17 cellular contexts compared by ENCODE assay signal in the genomic region with DNA sequence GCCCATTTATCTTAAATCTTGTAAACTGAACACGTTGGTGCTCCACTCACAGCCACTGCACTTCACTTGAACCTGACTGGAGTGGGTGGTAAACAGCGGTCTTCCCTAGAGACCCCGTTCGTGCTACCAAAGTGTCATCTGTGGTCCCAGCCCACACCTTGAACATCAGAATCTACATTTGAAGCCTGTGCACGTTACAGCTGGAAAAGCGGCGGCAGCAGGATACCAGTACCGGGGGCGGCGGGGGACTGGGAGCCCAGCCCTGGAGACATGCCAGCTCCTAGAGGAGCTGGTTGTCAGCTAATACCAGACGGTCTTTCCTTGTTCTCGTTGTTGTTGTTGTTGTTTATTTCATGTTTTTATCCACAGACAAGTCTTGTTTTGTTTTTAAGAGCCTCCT.
A peak's percentile ranks its signal among the peaks of the same experiment; 100 is the strongest.
DNase-seq lines count a peak whose midpoint lies in the region; ATAC-seq and TF ChIP-seq lines count a peak whose summit lies in the region.
"Had no signal": no experiment of that assay in that cellular context is flagged by ENCODE, and none has a peak within 500 bp of the region (broad histone marks: within the 10 kb centered on the region; RNA-seq: fewer than 3 reads in every experiment).

No MANE protein-coding gene starts in this region.

- TF ChIP-seq CTCF in DND-41 (IDR thresholded peaks at IDR 0.05; ENCODE audit: borderline replicate concordance, extremely low read depth, low read length, poor library complexity, severe bottlenecking), result no peak
- no peak for TF ChIP-seq CTCF in vagina (IDR thresholded peaks at IDR 0.05)
- TF ChIP-seq CTCF in mucosa of descending colon (IDR thresholded peaks at IDR 0.05), result no peak

- H3K18ac ChIP-seq in trophoblast cell (ENCODE audit: low read length), result peak overlapping the region; percentile 61

- intact Hi-C loops in Right ventricle myocardium superior (cut with DNase I), result no loop called here
- intact Hi-C loops in vagina (cut with DNase I), result no loop called here
- intact Hi-C loops in mucosa of descending colon (cut with DNase I, micrococcal nuclease), result no loop called here

- H3K27ac ChIP-seq in DND-41 (ENCODE audit: low read length) (peak overlapping the region; percentile 80), trophoblast cell (ENCODE audit: low read depth, low read length) (no peak overlapping the region), vagina (no peak overlapping the region)
- H3K27ac ChIP-seq: left lung, WERI-Rb-1 had no signal

- H2AFZ ChIP-seq in DND-41 (ENCODE audit: low read depth, low read length) (no peak overlapping the region), trophoblast cell (ENCODE audit: insufficient read depth, low read length, poor library complexity) (no peak overlapping the region)
- H2AFZ ChIP-seq: GM23338 had no signal

- H3K4me3 ChIP-seq in DND-41 (ENCODE audit: low read depth in 1 of 2, low read length in 2 of 2) (no peak overlapping the region), trophoblast cell (ENCODE audit: low read depth, low read length) (no peak overlapping the region), vagina (no peak overlapping the region), mucosa of descending colon (no peak overlapping the region)
- H3K4me3 ChIP-seq: GM23338, left lung, upper lobe of left lung had no signal

- H3K36me3 ChIP-seq in DND-41 (ENCODE audit: insufficient read depth, low read length) (no peaks in the 10 kb centered on the region), trophoblast cell (ENCODE audit: control insufficient read depth in 1 of 2, insufficient read depth in 2 of 2, low read length in 2 of 2) (peaks cover 0 to 3% of the 10 kb centered on the region in 2 experiments), vagina (no peaks in the 10 kb centered on the region), mucosa of descending colon (ENCODE audit: low read depth) (no peaks in the 10 kb centered on the region)
- H3K36me3 ChIP-seq: left lung, upper lobe of left lung, WERI-Rb-1 had no signal

- H4K20me1 ChIP-seq in DND-41 (ENCODE audit: insufficient read depth, low read length), result no peaks in the 10 kb centered on the region

- H2BK120ac ChIP-seq in trophoblast cell (ENCODE audit: insufficient read depth, low read length, poor library complexity), result no peak overlapping the region

- H3K27me3 ChIP-seq in DND-41 (ENCODE audit: insufficient read depth, low read length, poor library complexity) (no peaks in the 10 kb centered on the region), trophoblast cell (ENCODE audit: insufficient read depth, low read length) (no peaks in the 10 kb centered on the region), vagina (no peaks in the 10 kb centered on the region)
- H3K27me3 ChIP-seq: left lung, upper lobe of left lung had no signal

- no peak overlapping the region for H3K4ac ChIP-seq in trophoblast cell (ENCODE audit: low read depth, low read length)

- no peak overlapping the region for H2AK5ac ChIP-seq in trophoblast cell (ENCODE audit: low read length)

- no peak overlapping the region for H2BK5ac ChIP-seq in trophoblast cell (ENCODE audit: low read depth, low read length, poor library complexity)

- no peak overlapping the region for H3K14ac ChIP-seq in trophoblast cell (ENCODE audit: low read length)

- H4K12ac ChIP-seq in trophoblast cell (ENCODE audit: low read depth, low read length), result no peak overlapping the region

- H4K8ac ChIP-seq in trophoblast cell (ENCODE audit: low read depth, low read length), result no peak overlapping the region

- no CpG with 5 or more reads among the region's 12 CpGs for WGBS in trophoblast cell (ENCODE audit: extremely low coverage, insufficient coverage, insufficient read length)

- H3K9ac ChIP-seq in DND-41 (ENCODE audit: low read depth, low read length) (peak overlapping the region; percentile 36), trophoblast cell (ENCODE audit: low read length) (no peak overlapping the region)

- H4K91ac ChIP-seq in trophoblast cell (ENCODE audit: low read depth, low read length), result no peak overlapping the region

- no peak overlapping the region for H3K23ac ChIP-seq in trophoblast cell (ENCODE audit: low read length)

- TF ChIP-seq POLR2A in vagina (IDR thresholded peaks at IDR 0.05), result no peak

- ATAC-seq in DND-41 (ENCODE audit: insufficient read depth, low read depth) (peak; percentile 31; the same call in 1 of the 3 replicates), Right ventricle myocardium superior (ENCODE audit: poor library complexity) (no peak), mucosa of descending colon (no peak)
- ATAC-seq: left lung had no signal

- no peaks in the 10 kb centered on the region for H3K9me3 ChIP-seq in DND-41 (ENCODE audit: insufficient read depth, low read length, severe bottlenecking)
- H3K9me3 ChIP-seq in trophoblast cell (ENCODE audit: insufficient read depth, low read depth, low read length), result no peaks in the 10 kb centered on the region
- H3K9me3 ChIP-seq in vagina, result no peaks in the 10 kb centered on the region
- no peaks in the 10 kb centered on the region for H3K9me3 ChIP-seq in mucosa of descending colon
- H3K9me3 ChIP-seq: left lung, upper lobe of left lung had no signal

- H3K4me1 ChIP-seq in DND-41 (ENCODE audit: insufficient read depth, low read length), result peaks cover 57% of the 10 kb centered on the region
- H3K4me1 ChIP-seq in trophoblast cell (ENCODE audit: control insufficient read depth in 1 of 2, insufficient read depth in 2 of 2, low read length in 2 of 2), result peaks cover 10 to 12% of the 10 kb centered on the region in 2 experiments
- peaks cover 38% of the 10 kb centered on the region for H3K4me1 ChIP-seq in vagina
- peaks cover 13% of the 10 kb centered on the region for H3K4me1 ChIP-seq in mucosa of descending colon (ENCODE audit: low read depth)

- peaks cover 5% of the 10 kb centered on the region for H3K79me1 ChIP-seq in trophoblast cell (ENCODE audit: low read length)

- DNase-seq in DND-41 (no peak), NCI-H2171 treated with DMSO at 0.1 percent for 48 hours (lab: John Stamatoyannopoulos, UW) (peak; percentile 90), Right ventricle myocardium superior (peak; percentile 66), trophoblast cell (no peak), vagina (ENCODE audit: extremely low spot score in 2 of 2) (no peak), mucosa of descending colon (no peak), activated gamma-delta T cell (lab: John Stamatoyannopoulos, UW) (no peak), inferior parietal cortex (ENCODE audit: extremely low spot score) (no peak)
- DNase-seq: activated effector memory CD4-positive, alpha-beta T cell treated with Interleukin-2 at 50 U/mL for 16 hours; AML-193; naive thymus-derived CD4-positive, alpha-beta T cell; NCI-H446 treated with DMSO at 0.1 percent for 48 hours; stimulated activated CD8-positive, alpha-beta memory T cell treated with anti-CD3 and anti-CD28 coated beads, Interleukin-4, amount 100 ng/mL, for 48 hours; WERI-Rb-1 had no signal

- H2BK12ac ChIP-seq in trophoblast cell (ENCODE audit: low read length), result no peak overlapping the region

- H3K79me2 ChIP-seq in DND-41 (ENCODE audit: insufficient read depth, low read length) (peaks cover 3% of the 10 kb centered on the region; the same call in 1 of the 2 replicates), trophoblast cell (ENCODE audit: control insufficient read depth, insufficient read depth, low read length, poor library complexity) (peaks cover 3% of the 10 kb centered on the region)

- H3K4me2 ChIP-seq in DND-41 (ENCODE audit: insufficient read depth, low read length) (peak overlapping the region; percentile 5), trophoblast cell (ENCODE audit: low read length) (no peak overlapping the region)
- H3K4me2 ChIP-seq: GM23338 had no signal

Comparison
In these comparisons a context has a peak if more than half of its experiments do, and no peak if none do; other contexts are left out.
1. DNase-seq: peak in NCI-H2171 treated with DMSO at 0.1 percent for 48 hours (single experiment) and Right ventricle myocardium superior (single experiment); none in DND-41 (single experiment), trophoblast cell (0 of 2), vagina (0 of 2), mucosa of descending colon (0 of 3), activated gamma-delta T cell (single experiment) and inferior parietal cortex (single experiment).